8 cellular contexts compared by ENCODE assay signal in the genomic region with DNA sequence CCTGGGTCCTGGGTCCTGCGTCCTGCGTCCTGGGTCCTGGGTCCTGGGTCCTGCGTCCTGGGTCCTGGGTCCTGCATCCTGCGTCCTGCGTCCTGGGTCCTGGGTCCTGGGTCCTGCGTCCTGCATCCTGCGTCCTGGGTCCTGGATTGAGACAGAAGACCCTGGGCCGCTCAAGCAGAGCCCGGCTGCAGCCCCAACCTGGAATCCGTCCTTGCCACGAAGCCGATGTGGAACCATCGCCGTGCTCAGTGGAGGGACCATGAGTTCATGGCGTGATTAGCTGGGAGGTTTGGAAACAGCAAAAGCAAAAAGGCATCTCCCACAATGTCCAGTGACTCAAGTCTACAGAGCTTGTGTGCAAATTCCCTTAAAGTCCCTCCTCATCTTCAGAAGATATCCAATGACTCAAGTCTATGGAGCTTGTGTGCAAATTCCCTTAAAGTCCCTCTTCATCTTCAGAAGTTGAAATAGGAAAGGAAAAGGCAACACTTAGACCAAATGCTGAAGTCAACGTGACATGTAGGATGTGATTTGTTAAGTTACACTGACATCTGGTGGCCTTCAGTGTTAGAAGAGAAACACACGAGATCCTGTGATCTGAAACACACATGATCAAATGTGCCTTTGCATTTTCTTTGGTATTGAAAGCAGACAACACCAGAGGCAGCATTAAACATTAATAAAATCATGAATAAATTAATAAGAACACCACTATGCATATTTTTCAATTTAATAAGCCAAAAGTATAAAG.
DNase-seq lines count a peak whose midpoint lies in the region; TF ChIP-seq lines count a peak whose summit lies in the region.

No MANE protein-coding gene starts in this region.

- no peaks in the 10 kb centered on the region for H3K36me3 ChIP-seq in suprapubic skin

- intact Hi-C loops in posterior vena cava (cut with DNase I), result no loop called here

- TF ChIP-seq EP300 in suprapubic skin (IDR thresholded peaks at IDR 0.05), result no peak

- H3K4me1 ChIP-seq in suprapubic skin, result peaks cover 9% of the 10 kb centered on the region

- TF ChIP-seq CTCF in suprapubic skin (IDR thresholded peaks at IDR 0.05), result peak in 1 of 2 donors; percentile 21

- WGBS in suprapubic skin, result 33% methylated on average over 3 of the region's 17 CpGs

- no peaks in the 10 kb centered on the region for H3K9me3 ChIP-seq in suprapubic skin

- DNase-seq in NOMO-1 treated with DMSO at 0.1 percent for 48 hours (lab: John Stamatoyannopoulos, UW; ENCODE audit: unreplicated experiment), result peak; percentile 24
- DNase-seq in NOMO-1 treated with dmso at 0.1 percent for 144 hours (lab: John Stamatoyannopoulos, UW; ENCODE audit: unreplicated experiment), result no peak
- DNase-seq in NCI-H2171 treated with DMSO at 0.1 percent for 48 hours (lab: John Stamatoyannopoulos, UW), result peak; percentile 52
- peak; percentile 4 to 23 for DNase-seq in dermis microvascular lymphatic vessel endothelial cell (ENCODE audit: low read depth in 2 of 2)
- peak; percentile 54 for DNase-seq in posterior vena cava (ENCODE audit: low spot score)
- DNase-seq in D341Med (ENCODE audit: low spot score), result no peak
- no peak for DNase-seq in stimulated activated CD4-positive, alpha-beta T cell treated with anti-CD3 and anti-CD28 coated beads, Interleukin-1b, Interleukin-23, amount 100 ng/mL, for 48 hours
- no peak for DNase-seq in suprapubic skin (ENCODE audit: low spot score in 2 of 2)

- H3K27ac ChIP-seq in suprapubic skin, result no peak overlapping the region

- TF ChIP-seq POLR2A in suprapubic skin (IDR thresholded peaks at IDR 0.05), result no peak

- H3K27me3 ChIP-seq in suprapubic skin, result no peaks in the 10 kb centered on the region

- no peak overlapping the region for H3K4me3 ChIP-seq in suprapubic skin

Comparison
In these comparisons a context has a peak if more than half of its experiments do, and no peak if none do; other contexts are left out.
1. DNase-seq: peak in NOMO-1 treated with DMSO at 0.1 percent for 48 hours (single experiment), NCI-H2171 treated with DMSO at 0.1 percent for 48 hours (single experiment), dermis microvascular lymphatic vessel endothelial cell (2 of 2) and posterior vena cava (single experiment); none in NOMO-1 treated with dmso at 0.1 percent for 144 hours (single experiment), D341Med (single experiment), stimulated activated CD4-positive, alpha-beta T cell treated with anti-CD3 and anti-CD28 coated beads, Interleukin-1b, Interleukin-23, amount 100 ng/mL, for 48 hours (single experiment) and suprapubic skin (0 of 2).